In genomic region chr2:117693166-117693565, GRCh38 we compare ENCODE assay signal across 17 cellular contexts.
A peak's percentile ranks its signal among the peaks of the same experiment; 100 is the strongest.
DNase-seq lines count a peak whose midpoint lies in the region; ATAC-seq and TF ChIP-seq lines count a peak whose summit lies in the region.
"Had no signal": no experiment of that assay in that cellular context is flagged by ENCODE, and none has a peak within 500 bp of the region (broad histone marks: within the 10 kb centered on the region; RNA-seq: fewer than 3 reads in every experiment).

No MANE protein-coding gene starts in this region.

- H3K4me2 ChIP-seq in SK-N-SH, result no peak overlapping the region

- TF ChIP-seq CTCF in SK-N-SH (IDR thresholded peaks at IDR 0.05), result no peak
- no peak for TF ChIP-seq CTCF in MCF 10A (IDR thresholded peaks at IDR 0.05; ENCODE audit: unreplicated experiment)

- CTCF ChIA-PET in SK-N-SH (lab: Yijun Ruan, JAX), result interaction anchor here (0.9 to 2.8 kb wide), 4 partner anchors 23 to 223 kb away, joined by 3 to 12 read pairs (median 6); no protein-coding TSS in a partner anchor
- CTCF ChIA-PET in MCF 10A (lab: Yijun Ruan, JAX), result no interaction called here

- intact Hi-C loops in MCF 10A (cut with micrococcal nuclease), result no loop called here

- H3K9ac ChIP-seq in SK-N-SH, result no peak overlapping the region

- H3K4me3 Mint-ChIP-seq in stimulated activated naive B cell treated with anti-CD40 and anti-IgM and Interleukin-4, amounts not matched to agents 10 μg/mL and 1 μg/mL and 100 μg/mL, for 72 hours, result no peak overlapping the region
- no peak overlapping the region for H3K4me3 Mint-ChIP-seq in MCF 10A (ENCODE audit: unreplicated experiment)
- H3K4me3 Mint-ChIP-seq: B cell; CD4-positive, CD25-positive, alpha-beta regulatory T cell; CD8-positive, alpha-beta memory T cell; H9 had no signal

- no peak overlapping the region for H3K4me3 ChIP-seq in SK-N-SH (ENCODE audit: low read depth in 2 of 2, low read length in 1 of 2)
- H3K4me3 ChIP-seq: GM12878 had no signal

- no peaks in the 10 kb centered on the region for H3K27me3 ChIP-seq in SK-N-SH (ENCODE audit: insufficient read depth)

- no peaks in the 10 kb centered on the region for H4K20me1 ChIP-seq in SK-N-SH (ENCODE audit: insufficient read depth)

- TF ChIP-seq EP300 in SK-N-SH (IDR thresholded peaks at IDR 0.05; ENCODE audit: borderline replicate concordance in 1 of 2, low read depth in 1 of 2, low read length in 1 of 2), result peak; percentile 44 to 100; a peak in 3 of 4 replicates

- H3K36me3 ChIP-seq in SK-N-SH (replicated peaks in 1 of 2; ENCODE audit: control insufficient read depth in 1 of 2, insufficient read depth in 2 of 2, low read length in 1 of 2), result no peaks in the 10 kb centered on the region

- DNase-seq in NCI-H1092 treated with DMSO at 0.1 percent for 48 hours (lab: John Stamatoyannopoulos, UW) (peak; percentile 15), NCI-H2227 (lab: John Stamatoyannopoulos, UW; ENCODE audit: unreplicated experiment) (peak; percentile 89), SK-N-SH (peak; percentile 39), MCF 10A (ENCODE audit: unreplicated experiment) (no peak), NCI-H187 treated with DMSO at 0.1 percent for 48 hours (lab: John Stamatoyannopoulos, UW) (no peak)
- no peak for DNase-seq in stimulated activated naive B cell treated with anti-CD40 and anti-IgM and Interleukin-4, amounts not matched to agents 10 μg/mL and 1 μg/mL and 100 μg/mL, for 72 hours
- DNase-seq: C1 segment of cervical spinal cord; CD4-positive, CD25-positive, alpha-beta regulatory T cell; CD8-positive, alpha-beta memory T cell; COR-L47; DMS 273 treated with DMSO at 0.1 percent for 48 hours; DMS53; DND-41; EL; H9 had no signal

- no peak for ATAC-seq in stimulated activated naive B cell treated with anti-CD40 and anti-IgM and Interleukin-4, amounts not matched to agents 10 μg/mL and 1 μg/mL and 100 μg/mL, for 72 hours (replicated peaks)
- ATAC-seq: GM12878 had no signal

- no peaks in the 10 kb centered on the region for H3K9me2 ChIP-seq in SK-N-SH

- H3K27ac ChIP-seq in SK-N-SH (ENCODE audit: low read depth in 2 of 2, low read length in 1 of 2), result peak overlapping the region in 1 of 2 experiments; percentile 99; a peak in 2 of 4 replicates

- WGBS in SK-N-SH (ENCODE audit: low lambda C conversion rate), result 10% methylated on average over 4 of the region's 4 CpGs

- no peaks in the 10 kb centered on the region for H3K27me3 Mint-ChIP-seq in stimulated activated naive B cell treated with anti-CD40 and anti-IgM and Interleukin-4, amounts not matched to agents 10 μg/mL and 1 μg/mL and 100 μg/mL, for 72 hours
- H3K27me3 Mint-ChIP-seq in MCF 10A (ENCODE audit: insufficient read depth, unreplicated experiment), result no peaks in the 10 kb centered on the region
- H3K27me3 Mint-ChIP-seq: B cell; CD8-positive, alpha-beta memory T cell had no signal

- peaks cover 0 to 4% of the 10 kb centered on the region in 2 donors for H3K9me3 Mint-ChIP-seq in stimulated activated naive B cell treated with anti-CD40 and anti-IgM and Interleukin-4, amounts not matched to agents 10 μg/mL and 1 μg/mL and 100 μg/mL, for 72 hours
- no peaks in the 10 kb centered on the region for H3K9me3 Mint-ChIP-seq in MCF 10A (ENCODE audit: unreplicated experiment)
- H3K9me3 Mint-ChIP-seq: CD8-positive, alpha-beta memory T cell; H9 had no signal

- peaks cover 0 to 37% of the 10 kb centered on the region in 2 experiments; a peak in 2 of 4 replicates for H3K4me1 ChIP-seq in SK-N-SH (ENCODE audit: control insufficient read depth in 1 of 2, insufficient read depth in 2 of 2, low read depth in 1 of 2, low read length in 1 of 2)

- no peak overlapping the region for H3K27ac Mint-ChIP-seq in stimulated activated naive B cell treated with anti-CD40 and anti-IgM and Interleukin-4, amounts not matched to agents 10 μg/mL and 1 μg/mL and 100 μg/mL, for 72 hours
- no peak overlapping the region for H3K27ac Mint-ChIP-seq in MCF 10A (ENCODE audit: low read depth, unreplicated experiment)
- H3K27ac Mint-ChIP-seq: B cell; CD4-positive, CD25-positive, alpha-beta regulatory T cell; CD8-positive, alpha-beta memory T cell; H9 had no signal

- POLR2A ChIA-PET in SK-N-SH (lab: Yijun Ruan, JAX) (interaction anchor here (1.0 to 3.4 kb wide), 9 partner anchors 10 to 424 kb away, joined by 3 to 30 read pairs (median 7); no protein-coding TSS in a partner anchor), MCF 10A (lab: Yijun Ruan, JAX) (no interaction called here)

- H3K79me2 ChIP-seq in SK-N-SH (ENCODE audit: insufficient read depth), result no peaks in the 10 kb centered on the region

- H3K9me3 ChIP-seq in SK-N-SH, result no peaks in the 10 kb centered on the region

- no TSS peak for BruUV-seq in MCF 10A (replicated peaks; lab: Mats Ljungman, UMichigan)

- TF ChIP-seq RAD21 in SK-N-SH (IDR thresholded peaks at IDR 0.05; ENCODE audit: low read length), result peak; percentile 36

- no peaks in the 10 kb centered on the region for H3F3A ChIP-seq in SK-N-SH (replicated peaks; ENCODE audit: insufficient read depth)

- no peak overlapping the region for H2AFZ ChIP-seq in SK-N-SH (ENCODE audit: low read depth)

- no peaks in the 10 kb centered on the region for H3K36me3 Mint-ChIP-seq in stimulated activated naive B cell treated with anti-CD40 and anti-IgM and Interleukin-4, amounts not matched to agents 10 μg/mL and 1 μg/mL and 100 μg/mL, for 72 hours
- no peaks in the 10 kb centered on the region for H3K36me3 Mint-ChIP-seq in MCF 10A (ENCODE audit: insufficient read depth, unreplicated experiment)
- H3K36me3 Mint-ChIP-seq: CD4-positive, CD25-positive, alpha-beta regulatory T cell; CD8-positive, alpha-beta memory T cell had no signal

- no peaks in the 10 kb centered on the region for H3K4me1 Mint-ChIP-seq in stimulated activated naive B cell treated with anti-CD40 and anti-IgM and Interleukin-4, amounts not matched to agents 10 μg/mL and 1 μg/mL and 100 μg/mL, for 72 hours
- H3K4me1 Mint-ChIP-seq in MCF 10A (ENCODE audit: insufficient read depth, unreplicated experiment), result no peaks in the 10 kb centered on the region
- H3K4me1 Mint-ChIP-seq: B cell; CD4-positive, CD25-positive, alpha-beta regulatory T cell; CD8-positive, alpha-beta memory T cell had no signal

TF ChIP-seq in SK-N-SH, 30 proteins besides CTCF, POLR2A, EP300 and RAD21 (continues in another document):
- TF ChIP-seq, protein P1, sequence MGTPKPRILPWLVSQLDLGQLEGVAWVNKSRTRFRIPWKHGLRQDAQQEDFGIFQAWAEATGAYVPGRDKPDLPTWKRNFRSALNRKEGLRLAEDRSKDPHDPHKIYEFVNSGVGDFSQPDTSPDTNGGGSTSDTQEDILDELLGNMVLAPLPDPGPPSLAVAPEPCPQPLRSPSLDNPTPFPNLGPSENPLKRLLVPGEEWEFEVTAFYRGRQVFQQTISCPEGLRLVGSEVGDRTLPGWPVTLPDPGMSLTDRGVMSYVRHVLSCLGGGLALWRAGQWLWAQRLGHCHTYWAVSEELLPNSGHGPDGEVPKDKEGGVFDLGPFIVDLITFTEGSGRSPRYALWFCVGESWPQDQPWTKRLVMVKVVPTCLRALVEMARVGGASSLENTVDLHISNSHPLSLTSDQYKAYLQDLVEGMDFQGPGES (IDR thresholded peaks at IDR 0.05; ENCODE audit: low read depth, low read length), result no peak
- TF ChIP-seq GATA2 (CRISPR knock-in tag; IDR thresholded peaks at IDR 0.05) (peak; percentile 99), SMC3 (IDR thresholded peaks at IDR 0.05; ENCODE audit: low read depth, low read length) (peak; percentile 28; the same call in 1 of the 2 replicates), YY1 (IDR thresholded peaks at IDR 0.05; ENCODE audit: low read depth) (no peak), FOXJ3 (CRISPR knock-in tag; IDR thresholded peaks at IDR 0.05) (peak; percentile 98), RCOR1 (IDR thresholded peaks at IDR 0.05; ENCODE audit: low read length) (peak; percentile 96), EZH2phosphoT487 (IDR thresholded peaks at IDR 0.05; ENCODE audit: borderline replicate concordance, low read depth) (no peak), TEAD4 (IDR thresholded peaks at IDR 0.05; ENCODE audit: borderline replicate concordance, insufficient read depth) (peak; percentile 79), USF1 (IDR thresholded peaks at IDR 0.05; ENCODE audit: borderline replicate concordance, low read depth) (no peak), FOSL2 (IDR thresholded peaks at IDR 0.05; ENCODE audit: borderline replicate concordance, low read depth) (no peak), POLR2AphosphoS5 (IDR thresholded peaks at IDR 0.05; ENCODE audit: low read depth, low read length) (peak; percentile 18; the same call in 1 of the 2 replicates), ELF1 (IDR thresholded peaks at IDR 0.05) (no peak), SIN3A (IDR thresholded peaks at IDR 0.05; ENCODE audit: borderline replicate concordance, low read depth, low read length) (no peak), CHD2 (IDR thresholded peaks at IDR 0.05; ENCODE audit: low read length, partially characterized antibody) (peak; percentile 91), MXI1 (IDR thresholded peaks at IDR 0.05; ENCODE audit: low read depth, low read length) (peak; percentile 60; the same call in 1 of the 2 replicates)
- TF ChIP-seq, protein P2, sequence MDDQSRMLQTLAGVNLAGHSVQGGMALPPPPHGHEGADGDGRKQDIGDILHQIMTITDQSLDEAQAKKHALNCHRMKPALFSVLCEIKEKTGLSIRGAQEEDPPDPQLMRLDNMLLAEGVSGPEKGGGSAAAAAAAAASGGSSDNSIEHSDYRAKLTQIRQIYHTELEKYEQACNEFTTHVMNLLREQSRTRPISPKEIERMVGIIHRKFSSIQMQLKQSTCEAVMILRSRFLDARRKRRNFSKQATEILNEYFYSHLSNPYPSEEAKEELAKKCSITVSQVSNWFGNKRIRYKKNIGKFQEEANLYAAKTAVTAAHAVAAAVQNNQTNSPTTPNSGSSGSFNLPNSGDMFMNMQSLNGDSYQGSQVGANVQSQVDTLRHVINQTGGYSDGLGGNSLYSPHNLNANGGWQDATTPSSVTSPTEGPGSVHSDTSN (IDR thresholded peaks at IDR 0.05), result no peak
- TF ChIP-seq, protein P3, sequence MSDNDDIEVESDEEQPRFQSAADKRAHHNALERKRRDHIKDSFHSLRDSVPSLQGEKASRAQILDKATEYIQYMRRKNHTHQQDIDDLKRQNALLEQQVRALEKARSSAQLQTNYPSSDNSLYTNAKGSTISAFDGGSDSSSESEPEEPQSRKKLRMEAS (IDR thresholded peaks at IDR 0.05; ENCODE audit: low read depth), result no peak

Comparison
In these comparisons a context has a peak if more than half of its experiments do, and no peak if none do; other contexts are left out.
1. DNase-seq: peak in NCI-H1092 treated with DMSO at 0.1 percent for 48 hours (single experiment), NCI-H2227 (single experiment) and SK-N-SH (single experiment); none in stimulated activated naive B cell treated with anti-CD40 and anti-IgM and Interleukin-4, amounts not matched to agents 10 μg/mL and 1 μg/mL and 100 μg/mL, for 72 hours (single experiment), MCF 10A (single experiment) and NCI-H187 treated with DMSO at 0.1 percent for 48 hours (single experiment).